In the genomic region with DNA sequence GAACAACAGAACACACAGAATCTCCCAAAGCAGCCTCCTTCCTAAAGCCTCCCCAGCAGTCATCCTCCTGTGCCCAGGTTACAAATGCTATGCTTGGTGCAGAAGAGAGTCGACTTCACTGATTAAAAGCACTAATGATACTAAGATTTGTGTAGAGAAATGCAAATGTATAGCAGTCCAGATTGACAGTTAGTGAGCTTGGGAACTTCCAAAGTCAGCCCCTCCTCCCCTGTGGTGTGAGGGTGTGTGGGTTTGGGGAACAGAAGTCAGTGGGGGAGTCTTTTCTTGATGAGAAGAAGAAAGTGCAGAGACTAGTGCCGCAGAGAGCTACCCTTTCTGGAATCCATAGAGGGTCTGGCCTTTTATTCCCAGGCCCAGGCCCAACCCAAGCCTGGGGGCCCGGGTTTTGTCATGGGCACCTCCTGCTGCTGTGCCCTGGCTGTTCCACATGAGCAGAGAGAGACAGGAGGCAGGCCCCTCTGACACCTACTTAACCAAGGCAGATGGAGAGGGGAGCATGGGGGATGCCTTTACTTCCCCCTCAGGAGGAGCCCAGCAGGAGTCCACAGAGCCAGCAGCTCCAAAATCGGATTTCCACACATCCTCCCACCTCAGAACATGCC, we compare ENCODE assay signal across 11 cellular contexts.
"Had no signal": no experiment of that assay in that cellular context is flagged by ENCODE, and none has a peak within 500 bp of the region (broad histone marks: within the 10 kb centered on the region; RNA-seq: fewer than 3 reads in every experiment).

No MANE protein-coding gene starts in this region.

- FAIRE-seq: pancreas had no signal

- H3K4me3 ChIP-seq: hepatocyte, pancreas had no signal

- H3K4me3 Mint-ChIP-seq: activated naive CD4-positive, alpha-beta T cell treated with anti-CD3 and anti-CD28 coated beads, Interleukin-2, amount 50 U/mL, for 24 hours; activated T-cell treated with anti-CD3 and anti-CD28 coated beads, Interleukin-2, amount 50 U/mL, for 24 hours; central memory CD8-positive, alpha-beta T cell had no signal

- H3K4me1 ChIP-seq: pancreas had no signal

- H3K27me3 ChIP-seq: hepatocyte, pancreas had no signal

- H3K79me2 ChIP-seq: hepatocyte had no signal

- H3K9me3 ChIP-seq: pancreas had no signal

- H3K9me3 Mint-ChIP-seq: activated naive CD4-positive, alpha-beta T cell treated with anti-CD3 and anti-CD28 coated beads, Interleukin-2, amount 50 U/mL, for 24 hours; activated T-cell treated with anti-CD3 and anti-CD28 coated beads, Interleukin-2, amount 50 U/mL, for 24 hours; central memory CD8-positive, alpha-beta T cell had no signal

- H3K27ac Mint-ChIP-seq: activated naive CD4-positive, alpha-beta T cell treated with anti-CD3 and anti-CD28 coated beads, Interleukin-2, amount 50 U/mL, for 24 hours; activated T-cell treated with anti-CD3 and anti-CD28 coated beads, Interleukin-2, amount 50 U/mL, for 24 hours had no signal

- H3K4me1 Mint-ChIP-seq: central memory CD8-positive, alpha-beta T cell had no signal

- H3K36me3 ChIP-seq: pancreas had no signal

- H2AFZ ChIP-seq: hepatocyte had no signal

- H3K27me3 Mint-ChIP-seq: activated naive CD4-positive, alpha-beta T cell treated with anti-CD3 and anti-CD28 coated beads, Interleukin-2, amount 50 U/mL, for 24 hours; activated T-cell treated with anti-CD3 and anti-CD28 coated beads, Interleukin-2, amount 50 U/mL, for 24 hours; central memory CD8-positive, alpha-beta T cell had no signal

- H3K27ac ChIP-seq: hepatocyte, pancreas had no signal

- DNase-seq: activated CD4-positive, CD25-positive, alpha-beta regulatory T cell; activated effector memory CD4-positive, alpha-beta T cell treated with Interleukin-2 at 50 U/mL for 16 hours; activated T-cell treated with anti-CD3 and anti-CD28 coated beads, Interleukin-2, amount 50 U/mL, for 24 hours; effector memory CD4-positive, alpha-beta T cell; left ventricle myocardium superior; pancreas; stimulated activated CD4-positive, alpha-beta T cell treated with anti-CD3 and anti-CD28 coated beads, Interleukin-2, amount 100 ng/mL, for 48 hours; stimulated activated naive CD4-positive, alpha-beta T cell treated with Interleukin-2 at 50 U/mL for 16 hours had no signal

- ATAC-seq: pancreas had no signal
